17 cellular contexts compared by ENCODE assay signal in genomic region chr3:133792171-133792763, GRCh38. TPM values are rescaled to one million over a fixed set of nuclear protein-coding genes. Genes with fewer than 3 reads are reported as not detected.
DNase-seq lines count a peak whose midpoint lies in the region; ATAC-seq, FAIRE-seq and TF ChIP-seq lines count a peak whose summit lies in the region.
"Had no signal": no experiment of that assay in that cellular context is flagged by ENCODE, and none has a peak within 500 bp of the region (broad histone marks: within the 10 kb centered on the region; RNA-seq: fewer than 3 reads in every experiment).

No MANE protein-coding gene starts in this region.

- no peak overlapping the region for H2AFZ ChIP-seq in GM12878 (ENCODE audit: control insufficient read depth, low read depth, low read length)

- H3K27ac ChIP-seq in GM12878 (ENCODE audit: control insufficient read depth, insufficient read depth) (no peak overlapping the region), WERI-Rb-1 (no peak overlapping the region)
- H3K27ac ChIP-seq: gastrocnemius medialis had no signal

- H3K9me3 ChIP-seq in GM12878 (replicated peaks; ENCODE audit: control insufficient read depth, insufficient read depth, low read length), result no peaks in the 10 kb centered on the region; the same call in 2 of the 3 replicates
- peaks cover 13% of the 10 kb centered on the region for H3K9me3 ChIP-seq in WERI-Rb-1 (ENCODE audit: severe bottlenecking)
- H3K9me3 ChIP-seq: gastrocnemius medialis had no signal

- no peak for TF ChIP-seq POLR2A in GM12878 (IDR thresholded peaks at IDR 0.05; ENCODE audit: low read depth, low read length)

- SMC1A ChIA-PET in GM12878 (lab: Charles Lee; ENCODE audit: uncharacterized antibody, unreplicated experiment), result interaction anchor here (1.5 kb wide), 1 partner anchor 24 kb away, joined by 4 read pairs; no protein-coding TSS in a partner anchor

- DNase-seq in NCI-H2196 (lab: John Stamatoyannopoulos, UW; ENCODE audit: unreplicated experiment), result peak; percentile 25
- DNase-seq in NCI-H2196 treated with DMSO at 0.1 percent for 48 hours (lab: John Stamatoyannopoulos, UW; ENCODE audit: unreplicated experiment), result no peak
- DNase-seq in NAMALWA (ENCODE audit: low spot score), result peak; percentile 43
- DNase-seq in GM12878 (ENCODE audit: low read depth, low spot score), result no peak
- peak; percentile 8 for DNase-seq in kidney tubule cell (ENCODE audit: low spot score)
- DNase-seq in NOMO-1 (lab: John Stamatoyannopoulos, UW; ENCODE audit: unreplicated experiment in 2 of 2), result no peak
- DNase-seq in frontal cortex (ENCODE audit: low spot score in 2 of 2), result no peak
- DNase-seq in WERI-Rb-1, result no peak
- DNase-seq: COR-L47; effector CD8-positive, alpha-beta T cell; gastrocnemius medialis; NCI-H1105; NCI-H510A; stimulated activated CD4-positive, alpha-beta T cell treated with anti-CD3 and anti-CD28 coated beads, Interleukin-2, amount 100 ng/mL, for 48 hours; stimulated activated CD8-positive, alpha-beta memory T cell treated with anti-CD3 and anti-CD28 coated beads, Interleukin-4, amount 100 ng/mL, for 48 hours had no signal

- FAIRE-seq in GM12878 (lab: Jason Lieb, UNC) (no peak), frontal cortex (lab: Jason Lieb, UNC) (no peak)
- FAIRE-seq: RCC 7860 had no signal

- H3K4me3 ChIP-seq in GM12878 (no peak overlapping the region), WERI-Rb-1 (ENCODE audit: low read depth, low read length) (no peak overlapping the region)
- H3K4me3 ChIP-seq: gastrocnemius medialis had no signal

- TF ChIP-seq RAD21 in GM12878 (IDR thresholded peaks at IDR 0.05; ENCODE audit: insufficient read depth, low read depth, low read length), result no peak

- no peak for TF ChIP-seq EP300 in GM12878 (IDR thresholded peaks at IDR 0.05; ENCODE audit: borderline replicate concordance in 1 of 2, control insufficient read depth in 1 of 2, low read depth in 2 of 2, low read length in 2 of 2)

- BruUV-seq in GM12878 (replicated peaks; lab: Mats Ljungman, UMichigan), result no TSS peak

- in situ Hi-C loops in GM12878 (cut with MboI), result no loop called here

- no peak for ATAC-seq in GM12878
- ATAC-seq: gastrocnemius medialis had no signal

- H3K4me1 ChIP-seq in GM12878 (ENCODE audit: control insufficient read depth, insufficient read depth, low read length), result no peaks in the 10 kb centered on the region
- H3K4me1 ChIP-seq: gastrocnemius medialis had no signal

- TF ChIP-seq CTCF in GM12878 (IDR thresholded peaks at IDR 0.05 in 2 of 3, conservative IDR thresholded peaks at IDR 0.05 in 1 of 3; ENCODE audit: control insufficient read depth in 2 of 3, extremely low read depth in 1 of 3, insufficient read depth in 1 of 3, low read depth in 3 of 3, low read length in 3 of 3) (no peak), WERI-Rb-1 (IDR thresholded peaks at IDR 0.05; ENCODE audit: low read depth, low read length) (no peak)

- H3K36me3 ChIP-seq in GM12878 (ENCODE audit: control insufficient read depth in 2 of 2, insufficient read depth in 2 of 2, low read length in 1 of 2) (no peaks in the 10 kb centered on the region), WERI-Rb-1 (no peaks in the 10 kb centered on the region)
- H3K36me3 ChIP-seq: gastrocnemius medialis had no signal

- H3K9ac ChIP-seq in GM12878 (ENCODE audit: control insufficient read depth, insufficient read depth, low read length), result no peak overlapping the region

- H3K4me2 ChIP-seq in GM12878 (ENCODE audit: control insufficient read depth, insufficient read depth), result no peak overlapping the region

- CTCF ChIA-PET in GM12878 (lab: Yijun Ruan, JAX), result no interaction called here

- H4K20me1 ChIP-seq in GM12878 (ENCODE audit: control insufficient read depth, insufficient read depth), result no peaks in the 10 kb centered on the region

- RAD21 ChIA-PET in GM12878 (lab: Charles Lee; ENCODE audit: unreplicated experiment), result no interaction called here

- H3K27me3 ChIP-seq in GM12878 (replicated peaks in 1 of 2; ENCODE audit: control insufficient read depth in 2 of 2, insufficient read depth in 2 of 2, low read length in 1 of 2), result no peaks in the 10 kb centered on the region; a peak in 1 of 4 replicates
- H3K27me3 ChIP-seq in WERI-Rb-1 (ENCODE audit: insufficient read depth, low read depth, severe bottlenecking), result no peaks in the 10 kb centered on the region
- H3K27me3 ChIP-seq: gastrocnemius medialis had no signal

- H3K79me2 ChIP-seq in GM12878 (ENCODE audit: control insufficient read depth, insufficient read depth, low read length), result no peaks in the 10 kb centered on the region

- 16% methylated on average over 9 of the region's 9 CpGs for WGBS in GM12878 (ENCODE audit: insufficient coverage, insufficient replicate concordance, low lambda C conversion rate, missing lambda C conversion rate)

- intact Hi-C loops in GM12878 (cut with micrococcal nuclease; ENCODE audit: unreplicated experiment), result no loop called here

- POLR2A ChIA-PET in GM12878 (lab: Charles Lee), result no interaction called here

TF ChIP-seq in GM12878, 131 proteins besides CTCF, POLR2A, EP300 and RAD21:
- TF ChIP-seq, protein P1, sequence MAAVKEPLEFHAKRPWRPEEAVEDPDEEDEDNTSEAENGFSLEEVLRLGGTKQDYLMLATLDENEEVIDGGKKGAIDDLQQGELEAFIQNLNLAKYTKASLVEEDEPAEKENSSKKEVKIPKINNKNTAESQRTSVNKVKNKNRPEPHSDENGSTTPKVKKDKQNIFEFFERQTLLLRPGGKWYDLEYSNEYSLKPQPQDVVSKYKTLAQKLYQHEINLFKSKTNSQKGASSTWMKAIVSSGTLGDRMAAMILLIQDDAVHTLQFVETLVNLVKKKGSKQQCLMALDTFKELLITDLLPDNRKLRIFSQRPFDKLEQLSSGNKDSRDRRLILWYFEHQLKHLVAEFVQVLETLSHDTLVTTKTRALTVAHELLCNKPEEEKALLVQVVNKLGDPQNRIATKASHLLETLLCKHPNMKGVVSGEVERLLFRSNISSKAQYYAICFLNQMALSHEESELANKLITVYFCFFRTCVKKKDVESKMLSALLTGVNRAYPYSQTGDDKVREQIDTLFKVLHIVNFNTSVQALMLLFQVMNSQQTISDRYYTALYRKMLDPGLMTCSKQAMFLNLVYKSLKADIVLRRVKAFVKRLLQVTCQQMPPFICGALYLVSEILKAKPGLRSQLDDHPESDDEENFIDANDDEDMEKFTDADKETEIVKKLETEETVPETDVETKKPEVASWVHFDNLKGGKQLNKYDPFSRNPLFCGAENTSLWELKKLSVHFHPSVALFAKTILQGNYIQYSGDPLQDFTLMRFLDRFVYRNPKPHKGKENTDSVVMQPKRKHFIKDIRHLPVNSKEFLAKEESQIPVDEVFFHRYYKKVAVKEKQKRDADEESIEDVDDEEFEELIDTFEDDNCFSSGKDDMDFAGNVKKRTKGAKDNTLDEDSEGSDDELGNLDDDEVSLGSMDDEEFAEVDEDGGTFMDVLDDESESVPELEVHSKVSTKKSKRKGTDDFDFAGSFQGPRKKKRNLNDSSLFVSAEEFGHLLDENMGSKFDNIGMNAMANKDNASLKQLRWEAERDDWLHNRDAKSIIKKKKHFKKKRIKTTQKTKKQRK (IDR thresholded peaks at IDR 0.05; ENCODE audit: low read depth, low read length), result peak; percentile 61; the same call in 1 of the 2 replicates
- TF ChIP-seq ZNF217 (IDR thresholded peaks at IDR 0.05), result no peak

RNA-seq across cellular contexts. Expression of gene SRPRB, which starts 13.3 kb away (rescaled TPM):
- 40.0 and 42.4 TPM in 2 replicates for total RNA-seq in GM12878 (2013; cell fraction: nucleolus; rRNA removed)
- total RNA-seq in GM12878 (2014; rRNA removed) (45.5 and 46.9 TPM in 2 replicates), GM12878 (2014; rRNA removed; fragmentation: Illumina TruSeq; extraction: Trizol) (37.6 and 43.0 TPM in 2 replicates), GM12878 (2021) (63.0 and 65.1 TPM in 2 replicates), frontal cortex (42.8 TPM)
- 23.8 TPM for polyA plus RNA-seq in GM12878 (2011; ENCODE audit: low read depth)
- polyA plus RNA-seq in GM12878 (2011; rRNA removed) (45.2 and 45.6 TPM in 2 replicates), GM12878 (2014; fragmentation: Illumina TruSeq; extraction: Trizol) (42.4 and 46.3 TPM in 2 replicates), GM12878 (2014; fragmentation: Nextera tagmentation; extraction: Ambion mirVana) (10 to 100 TPM; 30.6 to 39.1 TPM), GM12878 (2014; rRNA removed) (56.1 and 60.2 TPM in 2 replicates), GM12878 (2016; fragmentation: Nextera tagmentation; extraction: Ambion mirVana) (100 to 1,000 TPM in 1 of 2 experiments, 10 to 100 TPM in 1; 93.7 to 107 TPM)
- 37.1 and 59.6 TPM in 2 replicates for polyA plus RNA-seq in GM12878 (2011; cell fraction: cytosol; rRNA removed)
- 35.1 and 46.4 TPM in 2 replicates for polyA plus RNA-seq in GM12878 (2011; cell fraction: nucleus; rRNA removed)
- 31.6 and 39.6 TPM in 2 replicates for polyA plus RNA-seq in GM12878 (2012)
- polyA minus RNA-seq in GM12878 (2011; rRNA and poly(A)+ RNA removed), result 48.5 and 79.9 TPM in 2 replicates
- 48.1 and 65.5 TPM in 2 replicates for polyA minus RNA-seq in GM12878 (2011; cell fraction: cytosol; rRNA and poly(A)+ RNA removed)
- 20.3 and 27.9 TPM in 2 replicates for polyA minus RNA-seq in GM12878 (2011; cell fraction: nucleus; rRNA and poly(A)+ RNA removed)

RNA-seq across cellular contexts. Expression of gene TF, which starts 46.1 kb away (rescaled TPM):
- total RNA-seq in GM12878 (2013; cell fraction: nucleolus; rRNA removed), result 4.4 and 5.4 TPM in 2 replicates
- total RNA-seq in GM12878 (2014; rRNA removed), result under 0.01 TPM in 1 of 2 replicates, not detected in the other
- total RNA-seq in GM12878 (2014; rRNA removed; fragmentation: Illumina TruSeq; extraction: Trizol), result 0.09 and 0.14 TPM in 2 replicates
- 6.0 and 8.9 TPM in 2 replicates for total RNA-seq in GM12878 (2021)
- 0.34 TPM for polyA plus RNA-seq in GM12878 (2011; ENCODE audit: low read depth)
- polyA plus RNA-seq in GM12878 (2011; rRNA removed), result 0.94 and 0.95 TPM in 2 replicates
- polyA plus RNA-seq in GM12878 (2011; cell fraction: cytosol; rRNA removed), result 0.51 and 0.59 TPM in 2 replicates
- polyA plus RNA-seq in GM12878 (2011; cell fraction: nucleus; rRNA removed), result 2.3 and 4.6 TPM in 2 replicates
- 0.26 and 0.49 TPM in 2 replicates for polyA plus RNA-seq in GM12878 (2012)
- 0.06 TPM in 1 of 2 replicates, not detected in the other for polyA plus RNA-seq in GM12878 (2014; fragmentation: Illumina TruSeq; extraction: Trizol)
- under 1 TPM; 0.02 to 0.05 TPM for polyA plus RNA-seq in GM12878 (2014; fragmentation: Nextera tagmentation; extraction: Ambion mirVana)
- 0.01 and 0.03 TPM in 2 replicates for polyA plus RNA-seq in GM12878 (2014; rRNA removed)
- polyA plus RNA-seq in GM12878 (2016; fragmentation: Nextera tagmentation; extraction: Ambion mirVana), result under 1 TPM in 1 of 2 experiments, not detected in 1; 0.01 TPM
- 0.51 and 0.77 TPM in 2 replicates for polyA minus RNA-seq in GM12878 (2011; rRNA and poly(A)+ RNA removed)
- not detected in 2 replicates for polyA minus RNA-seq in GM12878 (2011; cell fraction: cytosol; rRNA and poly(A)+ RNA removed)
- 0.38 and 0.73 TPM in 2 replicates for polyA minus RNA-seq in GM12878 (2011; cell fraction: nucleus; rRNA and poly(A)+ RNA removed)
- total RNA-seq in frontal cortex, result 4.1 TPM
- total RNA-seq: H4 had no signal

Comparison
In these comparisons a context has a peak if more than half of its experiments do, and no peak if none do; other contexts are left out.
1. DNase-seq: peak in NCI-H2196 (single experiment), NAMALWA (single experiment) and kidney tubule cell (single experiment); none in NCI-H2196 treated with DMSO at 0.1 percent for 48 hours (single experiment), GM12878 (single experiment), NOMO-1 (0 of 2), frontal cortex (0 of 2) and WERI-Rb-1 (single experiment).